In genomic region chr13:77846173-77846572, GRCh38 we compare ENCODE assay signal across 13 cellular contexts.
DNase-seq lines count a peak whose midpoint lies in the region; ATAC-seq, FAIRE-seq and TF ChIP-seq lines count a peak whose summit lies in the region.
"Had no signal": no experiment of that assay in that cellular context is flagged by ENCODE, and none has a peak within 500 bp of the region (broad histone marks: within the 10 kb centered on the region; RNA-seq: fewer than 3 reads in every experiment).

No MANE protein-coding gene starts in this region.

- peak; percentile 6 for FAIRE-seq in frontal cortex (lab: Jason Lieb, UNC)

- peak; percentile 82 for ATAC-seq in GM18870 (IDR thresholded peaks at IDR 0.05; ENCODE audit: unreplicated experiment)
- peak; percentile 72 for ATAC-seq in GM21515 (IDR thresholded peaks at IDR 0.05; ENCODE audit: unreplicated experiment)
- peak; percentile 59 for ATAC-seq in HG03280 (IDR thresholded peaks at IDR 0.05; ENCODE audit: unreplicated experiment)
- ATAC-seq in HG03045 (IDR thresholded peaks at IDR 0.05; ENCODE audit: unreplicated experiment) = no peak

- H3K27ac ChIP-seq in esophagus squamous epithelium = no peak overlapping the region

- TF ChIP-seq POLR2A in esophagus squamous epithelium (IDR thresholded peaks at IDR 0.05) = no peak

- no peak overlapping the region for H3K4me3 ChIP-seq in esophagus squamous epithelium
- H3K4me3 ChIP-seq: smooth muscle cell had no signal

- no peak for TF ChIP-seq CTCF in esophagus squamous epithelium (IDR thresholded peaks at IDR 0.05)

- no peaks in the 10 kb centered on the region for H3K36me3 ChIP-seq in esophagus squamous epithelium

- no peaks in the 10 kb centered on the region for H3K27me3 ChIP-seq in esophagus squamous epithelium

- H3K4me1 ChIP-seq in esophagus squamous epithelium = no peaks in the 10 kb centered on the region

- no peak for DNase-seq in frontal cortex (ENCODE audit: low spot score in 2 of 2)
- DNase-seq in esophagus squamous epithelium (lab: John Stamatoyannopoulos, UW) = no peak
- no peak for DNase-seq in stimulated activated CD4-positive, alpha-beta T cell treated with anti-CD3 and anti-CD28 coated beads, Interleukin-12 subunit alpha, Interleukin-12 subunit beta, amount 100 ng/mL, for 4 hours
- DNase-seq: activated CD4-positive, CD25-positive, alpha-beta regulatory T cell treated with anti-CD3 and anti-CD28 coated beads, Interleukin-2, amount 50 U/mL, for 72 hours; amygdala; mesenchymal stem cell; NCI-H2107; SW 1271 had no signal

- H3K9me3 ChIP-seq in esophagus squamous epithelium = no peaks in the 10 kb centered on the region

- intact Hi-C loops in esophagus squamous epithelium (cut with DNase I) = no loop called here

- WGBS in esophagus squamous epithelium, 2 donors = 80 to 87% methylated on average over 1 of the region's 1 CpG
